8 cellular contexts compared by ENCODE assay signal in genomic region chr1:39410915-39411436, GRCh38.
DNase-seq lines count a peak whose midpoint lies in the region; ATAC-seq and TF ChIP-seq lines count a peak whose summit lies in the region.

No MANE protein-coding gene starts in this region.

- peaks cover 2% of the 10 kb centered on the region for H3K27me3 Mint-ChIP-seq in HFFc6 (ENCODE audit: insufficient read depth)

- peaks cover 0 to 12% (median 6%) of the 10 kb centered on the region in 3 donors for H3K36me3 ChIP-seq in tibial artery

- no peaks in the 10 kb centered on the region for H3K9me3 ChIP-seq in tibial artery

- H3K4me3 Mint-ChIP-seq in HFFc6 = peak overlapping the region; percentile 87

- TF ChIP-seq CTCF in HFFc6 (IDR thresholded peaks at IDR 0.05) (peak; percentile 87), omental fat pad (IDR thresholded peaks at IDR 0.05) (peak in 2 of 3 donors; percentile 18 to 33), tibial artery (IDR thresholded peaks at IDR 0.05) (peak; percentile 81 to 85)

- peak; percentile 49 to 53 for DNase-seq in AML-193 (lab: John Stamatoyannopoulos, UW)
- DNase-seq in HFFc6 = peak; percentile 93
- DNase-seq in RPMI7951 (ENCODE audit: low read depth) = peak; percentile 85
- DNase-seq in activated gamma-delta T cell treated with anti-CD3 and anti-CD28 coated beads, Interleukin-2, amount 50 U/mL, for 16 hours (ENCODE audit: low read depth) = peak; percentile 35
- peak; percentile 70 for DNase-seq in globus pallidus (ENCODE audit: low spot score)
- DNase-seq in omental fat pad (ENCODE audit: low spot score) = peak; percentile 60
- DNase-seq in tibial artery = peak; percentile 81 to 91

- H3K4me3 ChIP-seq in tibial artery = peak overlapping the region; percentile 89 to 93

- peaks cover 79% of the 10 kb centered on the region for H3K4me1 Mint-ChIP-seq in HFFc6 (ENCODE audit: low read depth)

- H3K9me3 Mint-ChIP-seq in HFFc6 = no peaks in the 10 kb centered on the region

- H3K27ac Mint-ChIP-seq in HFFc6 = peak overlapping the region; percentile 57

- peak overlapping the region; percentile 5 to 93 for H3K27ac ChIP-seq in tibial artery

- H3K4me1 ChIP-seq in tibial artery = peaks cover 0 to 88% (median 66%) of the 10 kb centered on the region in 4 donors

- no peaks in the 10 kb centered on the region for H3K27me3 ChIP-seq in tibial artery

- peak; percentile 13 for ATAC-seq in omental fat pad (ENCODE audit: low FRiP score)
- no peak for ATAC-seq in HG03439 (IDR thresholded peaks at IDR 0.05; ENCODE audit: unreplicated experiment)

- intact Hi-C loops in tibial artery (cut with DNase I; ENCODE audit: low total_unique reads) = loop anchor here (10.0 kb wide), 2 partner anchors 56 to 146 kb away; no protein-coding TSS in a partner anchor

- peaks cover 39% of the 10 kb centered on the region for H3K36me3 Mint-ChIP-seq in HFFc6 (ENCODE audit: low read depth)

Comparison
In these comparisons a context has a peak if more than half of its experiments do, and no peak if none do; other contexts are left out.
1. DNase-seq: peak in every context shown above with its lines; median percentile 93 in HFFc6; 86 in tibial artery; 85 in RPMI7951; 70 in globus pallidus; 60 in omental fat pad; 51 in AML-193; 35 in activated gamma-delta T cell treated with anti-CD3 and anti-CD28 coated beads, Interleukin-2, amount 50 U/mL, for 16 hours.
2. CTCF ChIP-seq: peak in every context shown above with its lines; median percentile 87 in HFFc6; 83 in tibial artery; 26 in omental fat pad.